12 cellular contexts compared by ENCODE assay signal in the genomic region with DNA sequence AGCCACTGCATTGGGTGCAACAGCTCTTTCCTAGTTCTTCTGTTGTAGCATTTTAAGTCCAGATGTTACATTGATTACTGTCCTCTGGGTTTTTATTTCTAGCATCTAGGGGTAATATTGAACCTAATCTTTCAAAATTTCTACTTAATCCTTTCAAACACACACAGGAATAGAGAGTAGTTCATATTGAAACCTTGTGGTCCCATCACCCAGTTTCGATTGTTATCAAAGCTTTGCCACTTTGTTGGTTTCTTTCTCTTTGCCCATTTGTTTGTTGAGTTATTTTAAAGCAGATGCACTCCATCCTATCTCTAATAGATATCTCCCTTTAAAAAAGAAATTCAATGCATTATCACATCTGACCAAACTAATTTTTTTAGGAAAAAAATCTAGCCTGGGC.
"Had no signal": no experiment of that assay in that cellular context is flagged by ENCODE, and none has a peak within 500 bp of the region (broad histone marks: within the 10 kb centered on the region; RNA-seq: fewer than 3 reads in every experiment).

No MANE protein-coding gene starts in this region.

- DNase-seq: activated T-cell treated with anti-CD3 and anti-CD28 coated beads, Interleukin-2, amount 50 U/mL, for 4 hours; effector CD8-positive, alpha-beta T cell; heart left ventricle; left lung; mucosa of descending colon; nephron progenitor cell; psoas muscle; right lobe of liver; Right ventricle myocardium superior; SK-N-SH; stimulated activated CD4-positive, alpha-beta T cell treated with anti-CD3 and anti-CD28 coated beads, Interleukin-1b, Interleukin-23, amount 100 ng/mL, for 48 hours; stimulated activated naive CD4-positive, alpha-beta T cell treated with Interleukin-2 at 50 U/mL for 16 hours had no signal

- H3K4me1 Mint-ChIP-seq: nephron progenitor cell had no signal

- H3K4me3 Mint-ChIP-seq: activated T-cell treated with anti-CD3 and anti-CD28 coated beads, Interleukin-2, amount 50 U/mL, for 4 hours; nephron progenitor cell had no signal

- H3K9me3 Mint-ChIP-seq: activated T-cell treated with anti-CD3 and anti-CD28 coated beads, Interleukin-2, amount 50 U/mL, for 4 hours; nephron progenitor cell had no signal

- ATAC-seq: heart left ventricle, left lung, mucosa of descending colon, psoas muscle, right lobe of liver had no signal

- H3K27ac Mint-ChIP-seq: nephron progenitor cell had no signal
